In genomic region chr4:1240721-1241465, GRCh38 we compare ENCODE assay signal across 11 cellular contexts. TPM values are rescaled to one million over a fixed set of nuclear protein-coding genes. Genes with fewer than 3 reads are reported as not detected.
DNase-seq lines count a peak whose midpoint lies in the region; ATAC-seq and TF ChIP-seq lines count a peak whose summit lies in the region.
"Had no signal": no experiment of that assay in that cellular context is flagged by ENCODE, and none has a peak within 500 bp of the region (broad histone marks: within the 10 kb centered on the region; RNA-seq: fewer than 3 reads in every experiment).

No MANE protein-coding gene starts in this region.

- no peak overlapping the region for H3K4me3 Mint-ChIP-seq in activated CD8-positive, alpha-beta T cell treated with anti-CD3 and anti-CD28 coated beads for 36 hours

- CTCF ChIA-PET in activated CD8-positive, alpha-beta T cell treated with anti-CD3 and anti-CD28 coated beads for 36 hours (lab: Charles Lee), result interaction anchor here (1.3 kb wide), 1 partner anchor 110 kb away, joined by 3 read pairs; no protein-coding TSS in a partner anchor

- no peak for ATAC-seq in left ventricle myocardium superior
- ATAC-seq in sciatic nerve, result no peak
- ATAC-seq in activated CD8-positive, alpha-beta T cell treated with anti-CD3 and anti-CD28 coated beads for 36 hours, result no peak
- no peak for ATAC-seq in GM21390 (IDR thresholded peaks at IDR 0.05; ENCODE audit: unreplicated experiment)

- no peaks in the 10 kb centered on the region for H3K9me3 Mint-ChIP-seq in activated CD8-positive, alpha-beta T cell treated with anti-CD3 and anti-CD28 coated beads for 36 hours

- no peak overlapping the region for H3K27ac Mint-ChIP-seq in activated CD8-positive, alpha-beta T cell treated with anti-CD3 and anti-CD28 coated beads for 36 hours

- intact Hi-C loops in left ventricle myocardium superior (cut with micrococcal nuclease) (no loop called here), sciatic nerve (cut with DNase I) (no loop called here)
- intact Hi-C loops in activated CD8-positive, alpha-beta T cell treated with anti-CD3 and anti-CD28 coated beads for 36 hours (cut with micrococcal nuclease), result no loop called here

- DNase-seq in D341Med (ENCODE audit: low spot score) (peak; percentile 29), HuH-7.5 (ENCODE audit: low spot score) (peak; percentile 18), left ventricle myocardium superior (peak; percentile 26), sciatic nerve (ENCODE audit: low spot score) (peak; percentile 50), GM03348 (ENCODE audit: low spot score) (no peak)
- no peak for DNase-seq in activated CD8-positive, alpha-beta T cell treated with anti-CD3 and anti-CD28 coated beads for 36 hours
- DNase-seq: NCI-H2171 treated with DMSO at 0.1 percent for 48 hours; nucleus accumbens; stimulated activated CD4-positive, alpha-beta T cell treated with anti-CD3 and anti-CD28 coated beads, Interleukin-2, amount 100 ng/mL, for 48 hours; T-helper 9 cell had no signal

- TF ChIP-seq CTCF in activated CD8-positive, alpha-beta T cell treated with anti-CD3 and anti-CD28 coated beads for 36 hours (IDR thresholded peaks at IDR 0.05), result no peak

- no peaks in the 10 kb centered on the region for H3K27me3 Mint-ChIP-seq in activated CD8-positive, alpha-beta T cell treated with anti-CD3 and anti-CD28 coated beads for 36 hours

- POLR2A ChIA-PET in activated CD8-positive, alpha-beta T cell treated with anti-CD3 and anti-CD28 coated beads for 36 hours (lab: Charles Lee), result interaction anchor here (1.3 kb wide), 1 partner anchor 46 kb away, joined by 3 read pairs; no protein-coding TSS in a partner anchor

- peaks cover 30% of the 10 kb centered on the region for H3K4me1 Mint-ChIP-seq in activated CD8-positive, alpha-beta T cell treated with anti-CD3 and anti-CD28 coated beads for 36 hours (ENCODE audit: low read depth)

- peaks cover 4% of the 10 kb centered on the region for H3K36me3 Mint-ChIP-seq in activated CD8-positive, alpha-beta T cell treated with anti-CD3 and anti-CD28 coated beads for 36 hours (ENCODE audit: low read depth)

RNA-seq across cellular contexts. Expression of gene CTBP1, which starts 8.0 kb away (rescaled TPM):
- total RNA-seq in left ventricle myocardium superior (133 TPM), sciatic nerve (143 TPM)
- total RNA-seq in activated CD8-positive, alpha-beta T cell treated with anti-CD3 and anti-CD28 coated beads for 36 hours, result 100 to 1,000 TPM; 136 TPM

RNA-seq across cellular contexts. Expression of gene MAEA, which starts 48.8 kb away (rescaled TPM):
- total RNA-seq in left ventricle myocardium superior, result 49.6 TPM
- total RNA-seq in sciatic nerve, result 68.6 TPM
- 10 to 100 TPM; 32.3 to 37.0 TPM for total RNA-seq in activated CD8-positive, alpha-beta T cell treated with anti-CD3 and anti-CD28 coated beads for 36 hours

Comparison
In these comparisons a context has a peak if more than half of its experiments do, and no peak if none do; other contexts are left out.
1. DNase-seq: peak in D341Med (single experiment), HuH-7.5 (single experiment), left ventricle myocardium superior (single experiment) and sciatic nerve (single experiment); none in GM03348 (single experiment) and activated CD8-positive, alpha-beta T cell treated with anti-CD3 and anti-CD28 coated beads for 36 hours (single experiment).